8 cellular contexts compared by ENCODE assay signal in genomic region chrX:134761788-134762187, GRCh38. TPM values are rescaled to one million over a fixed set of nuclear protein-coding genes. Genes with fewer than 3 reads are reported as not detected.
DNase-seq lines count a peak whose midpoint lies in the region; ATAC-seq and TF ChIP-seq lines count a peak whose summit lies in the region.

No MANE protein-coding gene starts in this region.

- CTCF ChIA-PET in activated CD8-positive, alpha-beta T cell treated with anti-CD3 and anti-CD28 coated beads for 36 hours (lab: Charles Lee) = no interaction called here

- TF ChIP-seq CTCF in activated CD8-positive, alpha-beta T cell treated with anti-CD3 and anti-CD28 coated beads for 36 hours (IDR thresholded peaks at IDR 0.05) = peak; percentile 22

- H3K27ac Mint-ChIP-seq in activated CD8-positive, alpha-beta T cell treated with anti-CD3 and anti-CD28 coated beads for 36 hours = no peak overlapping the region

- H3K4me1 Mint-ChIP-seq in activated CD8-positive, alpha-beta T cell treated with anti-CD3 and anti-CD28 coated beads for 36 hours (ENCODE audit: low read depth) = no peaks in the 10 kb centered on the region

- peak; percentile 28 for DNase-seq in NCI-H82 (lab: John Stamatoyannopoulos, UW)
- no peak for DNase-seq in NCI-H82 treated with DMSO at 0.1 percent for 48 hours (lab: John Stamatoyannopoulos, UW; ENCODE audit: unreplicated experiment)
- peak; percentile 25 for DNase-seq in HT-29 (ENCODE audit: low spot score)
- DNase-seq in activated CD8-positive, alpha-beta T cell treated with anti-CD3 and anti-CD28 coated beads for 36 hours = peak; percentile 23
- peak; percentile 15 for DNase-seq in medulla oblongata (ENCODE audit: extremely low spot score)
- no peak for DNase-seq in cerebellum (ENCODE audit: low spot score)
- DNase-seq in NCI-H446 treated with DMSO at 0.1 percent for 48 hours (lab: John Stamatoyannopoulos, UW) = no peak

- POLR2A ChIA-PET in activated CD8-positive, alpha-beta T cell treated with anti-CD3 and anti-CD28 coated beads for 36 hours (lab: Charles Lee) = no interaction called here

- intact Hi-C loops in activated CD8-positive, alpha-beta T cell treated with anti-CD3 and anti-CD28 coated beads for 36 hours (cut with micrococcal nuclease) = loop anchor here (10.0 kb wide), 1 partner anchor 277 kb away; no protein-coding TSS in a partner anchor

- H3K9me3 Mint-ChIP-seq in activated CD8-positive, alpha-beta T cell treated with anti-CD3 and anti-CD28 coated beads for 36 hours = no peaks in the 10 kb centered on the region

- H3K27me3 Mint-ChIP-seq in activated CD8-positive, alpha-beta T cell treated with anti-CD3 and anti-CD28 coated beads for 36 hours = no peaks in the 10 kb centered on the region

- ATAC-seq in activated CD8-positive, alpha-beta T cell treated with anti-CD3 and anti-CD28 coated beads for 36 hours = no peak
- ATAC-seq in GM19023 (IDR thresholded peaks at IDR 0.05; ENCODE audit: unreplicated experiment) = no peak

- H3K4me3 Mint-ChIP-seq in activated CD8-positive, alpha-beta T cell treated with anti-CD3 and anti-CD28 coated beads for 36 hours = no peak overlapping the region

- no peaks in the 10 kb centered on the region for H3K36me3 Mint-ChIP-seq in activated CD8-positive, alpha-beta T cell treated with anti-CD3 and anti-CD28 coated beads for 36 hours (ENCODE audit: low read depth)

RNA-seq across cellular contexts. Expression of gene PABIR2, which starts 35.2 kb away (rescaled TPM):
- total RNA-seq in HT-29 (2014; rRNA removed; shearing (Covaris generic)) = 8.9 and 9.2 TPM in 2 replicates
- total RNA-seq in activated CD8-positive, alpha-beta T cell treated with anti-CD3 and anti-CD28 coated beads for 36 hours = 10 to 100 TPM; 44.3 to 48.1 TPM
- total RNA-seq in cerebellum = 11.7 TPM

Comparison
In these comparisons a context has a peak if more than half of its experiments do, and no peak if none do; other contexts are left out.
1. DNase-seq: peak in NCI-H82 (single experiment), HT-29 (single experiment), activated CD8-positive, alpha-beta T cell treated with anti-CD3 and anti-CD28 coated beads for 36 hours (single experiment) and medulla oblongata (single experiment); none in NCI-H82 treated with DMSO at 0.1 percent for 48 hours (single experiment), cerebellum (single experiment) and NCI-H446 treated with DMSO at 0.1 percent for 48 hours (single experiment).